15 cellular contexts compared by ENCODE assay signal in the genomic region with DNA sequence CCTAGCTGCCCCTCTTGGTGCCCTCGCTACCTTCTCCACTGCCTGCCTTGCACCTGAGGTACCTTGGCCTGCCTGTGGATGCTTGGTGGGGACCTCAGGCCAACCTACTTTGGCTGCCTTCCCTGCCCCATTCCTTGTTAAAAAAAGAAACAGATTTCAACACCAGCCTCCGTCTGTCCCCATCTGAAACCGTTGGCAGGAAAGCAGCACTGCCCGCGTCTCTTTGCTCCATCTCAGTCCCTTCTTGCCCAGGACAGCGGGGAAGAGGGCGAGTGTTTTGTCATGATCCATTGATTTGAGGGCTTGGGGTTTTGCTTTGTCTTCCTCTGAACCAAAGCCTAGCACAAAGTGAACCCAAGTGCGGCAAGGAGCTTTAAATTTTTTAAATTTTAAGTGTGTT. TPM values are rescaled to one million over a fixed set of nuclear protein-coding genes. Genes with fewer than 3 reads are reported as not detected.
DNase-seq lines count a peak whose midpoint lies in the region; ATAC-seq and TF ChIP-seq lines count a peak whose summit lies in the region.
"Had no signal": no experiment of that assay in that cellular context is flagged by ENCODE, and none has a peak within 500 bp of the region (broad histone marks: within the 10 kb centered on the region; RNA-seq: fewer than 3 reads in every experiment).

No MANE protein-coding gene starts in this region.

- H3K79me2 ChIP-seq in OCI-LY1 (ENCODE audit: insufficient read depth, low read length) (peaks cover 19% of the 10 kb centered on the region), parathyroid adenoma (peaks cover 24% of the 10 kb centered on the region)

- H3K9ac ChIP-seq in OCI-LY1 (ENCODE audit: low read length) (peak overlapping the region; percentile 6; the same call in 1 of the 2 replicates), parathyroid adenoma (no peak overlapping the region)

- intact Hi-C loops in Caco-2 (cut with micrococcal nuclease; ENCODE audit: unreplicated experiment): no loop called here
- intact Hi-C loops in esophagus squamous epithelium (cut with DNase I): no loop called here

- H3K27ac ChIP-seq in OCI-LY1 (ENCODE audit: low read depth, low read length, poor library complexity, severe bottlenecking) (peak overlapping the region; percentile 93), esophagus squamous epithelium (peak overlapping the region in 3 of 4 donors; percentile 78 to 84 (median 83)), parathyroid adenoma (peak overlapping the region; percentile 31)
- H3K27ac ChIP-seq: PC-9 had no signal

- H3F3A ChIP-seq in OCI-LY1 (ENCODE audit: insufficient read depth, low read length): 0 out of 2 replicates have a peak, but pooled peaks cover 4% of the 10 kb centered on the region

- peaks cover 39% of the 10 kb centered on the region for H3K36me3 Mint-ChIP-seq in Caco-2 (ENCODE audit: insufficient read depth, unreplicated experiment)

- no peak overlapping the region for H3K4me3 Mint-ChIP-seq in Caco-2 (ENCODE audit: unreplicated experiment)
- H3K4me3 Mint-ChIP-seq: T-helper 17 cell had no signal

- POLR2A ChIA-PET in Caco-2 (lab: Charles Lee): interaction anchor here (0.6 kb wide), 1 partner anchor 30 kb away, joined by 4 read pairs; no protein-coding TSS in a partner anchor

- no peaks in the 10 kb centered on the region for H3K9me2 ChIP-seq in OCI-LY1 (ENCODE audit: low read depth, low read length)

- no peaks in the 10 kb centered on the region for H3K9me3 Mint-ChIP-seq in Caco-2 (ENCODE audit: unreplicated experiment)

- H2AFZ ChIP-seq in OCI-LY1 (ENCODE audit: low read length): no peak overlapping the region
- peak overlapping the region; percentile 24 for H2AFZ ChIP-seq in parathyroid adenoma
- H2AFZ ChIP-seq: PC-9 had no signal

- peaks cover 20% of the 10 kb centered on the region for H3K4me1 Mint-ChIP-seq in Caco-2 (ENCODE audit: low read depth, unreplicated experiment)

- H3K4me1 ChIP-seq in Caco-2 (peaks cover 64% of the 10 kb centered on the region), OCI-LY1 (ENCODE audit: insufficient read depth, low read length, severe bottlenecking) (peaks cover 79% of the 10 kb centered on the region), esophagus squamous epithelium (peaks cover 42 to 92% (median 46%) of the 10 kb centered on the region in 3 donors), parathyroid adenoma (peaks cover 26% of the 10 kb centered on the region)
- H3K4me1 ChIP-seq: BE2C had no signal

- no peaks in the 10 kb centered on the region for H4K20me1 ChIP-seq in OCI-LY1 (ENCODE audit: insufficient read depth, low read length)

- H3K9me3 ChIP-seq in Caco-2 (no peaks in the 10 kb centered on the region), OCI-LY1 (ENCODE audit: low read length) (no peaks in the 10 kb centered on the region), esophagus squamous epithelium (no peaks in the 10 kb centered on the region), parathyroid adenoma (ENCODE audit: control insufficient read depth, low read length) (no peaks in the 10 kb centered on the region)
- H3K9me3 ChIP-seq: BE2C had no signal

- no TSS peak for BruUV-seq in Caco-2 (replicated peaks; lab: Mats Ljungman, UMichigan)

- H3K4me2 ChIP-seq in OCI-LY1 (ENCODE audit: low read length): no peak overlapping the region; the same call in 1 of the 2 replicates
- H3K4me2 ChIP-seq in parathyroid adenoma (ENCODE audit: low read length): no peak overlapping the region
- H3K4me2 ChIP-seq: PC-9 had no signal

- 80 to 91% methylated on average over 6 to 7 of the region's 8 CpGs for WGBS in esophagus squamous epithelium, 2 donors

- TF ChIP-seq CTCF in Caco-2 (IDR thresholded peaks at IDR 0.05; ENCODE audit: insufficient read depth in 1 of 2, low read depth in 1 of 2, low read length in 1 of 2, severe bottlenecking in 1 of 2, unreplicated experiment in 1 of 2) (no peak), OCI-LY1 (IDR thresholded peaks at IDR 0.05; ENCODE audit: low read length) (no peak), esophagus squamous epithelium (IDR thresholded peaks at IDR 0.05) (no peak), parathyroid adenoma (IDR thresholded peaks at IDR 0.05) (no peak), GM10266 (IDR thresholded peaks at IDR 0.05; ENCODE audit: control insufficient read depth, insufficient read depth, low read depth, missing control alignments) (no peak)

- H3K36me3 ChIP-seq in Caco-2 (ENCODE audit: control insufficient read depth, insufficient read depth, low read length): peaks cover 5% of the 10 kb centered on the region
- peaks cover 58% of the 10 kb centered on the region for H3K36me3 ChIP-seq in OCI-LY1 (ENCODE audit: insufficient read depth, low read length)
- H3K36me3 ChIP-seq in esophagus squamous epithelium: peaks cover 0 to 60% (median 5%) of the 10 kb centered on the region in 3 donors
- no peaks in the 10 kb centered on the region for H3K36me3 ChIP-seq in parathyroid adenoma (ENCODE audit: control insufficient read depth, insufficient read depth, low read length)

- ATAC-seq in HG02642 (IDR thresholded peaks at IDR 0.05; ENCODE audit: poor library complexity, unreplicated experiment): no peak
- ATAC-seq: T-helper 17 cell had no signal

- no peak for TF ChIP-seq POLR2A in esophagus squamous epithelium (IDR thresholded peaks at IDR 0.05)

- H3K4me3 ChIP-seq in Caco-2 (ENCODE audit: low read depth, low read length) (no peak overlapping the region), OCI-LY1 (ENCODE audit: low read depth, low read length, poor library complexity, severe bottlenecking) (no peak overlapping the region), esophagus squamous epithelium (no peak overlapping the region), parathyroid adenoma (ENCODE audit: low read depth, low read length) (no peak overlapping the region)
- H3K4me3 ChIP-seq: PC-9 had no signal

- peak overlapping the region; percentile 95 for H3K27ac Mint-ChIP-seq in Caco-2 (ENCODE audit: unreplicated experiment)
- H3K27ac Mint-ChIP-seq: T-helper 17 cell had no signal

- H3K27me3 ChIP-seq in Caco-2 (replicated peaks; ENCODE audit: control insufficient read depth, insufficient read depth, low read length) (no peaks in the 10 kb centered on the region), OCI-LY1 (ENCODE audit: insufficient read depth, low read length) (no peaks in the 10 kb centered on the region), esophagus squamous epithelium (no peaks in the 10 kb centered on the region), parathyroid adenoma (ENCODE audit: control insufficient read depth, insufficient read depth, low read length) (no peaks in the 10 kb centered on the region)
- H3K27me3 ChIP-seq: BE2C had no signal

- CTCF ChIA-PET in Caco-2 (lab: Charles Lee): interaction anchor here (0.5 kb wide), 1 partner anchor 30 kb away, joined by 4 read pairs; no protein-coding TSS in a partner anchor

- DNase-seq in Caco-2 (no peak), esophagus squamous epithelium (lab: John Stamatoyannopoulos, UW) (no peak), NCI-H2107 (lab: John Stamatoyannopoulos, UW) (no peak), NCI-H2171 treated with DMSO at 0.1 percent for 48 hours (lab: John Stamatoyannopoulos, UW) (no peak), GM10266 (ENCODE audit: extremely low spot score) (no peak)
- DNase-seq: activated gamma-delta T cell; BE2C; GDM1; H7; PC-9; stimulated activated CD4-positive, alpha-beta T cell treated with anti-CD3 and anti-CD28 coated beads, Interleukin-2, amount 100 ng/mL, for 24 hours; T-helper 17 cell had no signal

- no peaks in the 10 kb centered on the region for H3K27me3 Mint-ChIP-seq in Caco-2 (ENCODE audit: insufficient read depth, unreplicated experiment)
- H3K27me3 Mint-ChIP-seq: T-helper 17 cell had no signal

RNA-seq across cellular contexts. Expression of gene TPCN1, which starts 5.9 kb away (rescaled TPM):
- total RNA-seq in Caco-2 (2022) (54.4 and 55.9 TPM in 2 replicates), esophagus squamous epithelium (10 to 100 TPM; 15.5 to 48.8 (median 34.5) TPM)

RNA-seq across cellular contexts. Expression of gene RITA1, which starts 41.6 kb away (rescaled TPM):
- total RNA-seq in Caco-2 (2022) (32.7 and 33.6 TPM in 2 replicates), esophagus squamous epithelium (10 to 100 TPM; 17.0 to 30.0 (median 20.3) TPM)

RNA-seq across cellular contexts. Expression of gene DDX54, which starts 41.9 kb away (rescaled TPM):
- 101 and 110 TPM in 2 replicates for total RNA-seq in Caco-2 (2022)
- total RNA-seq in esophagus squamous epithelium: 10 to 100 TPM; 35.3 to 80.5 (median 65.2) TPM

Comparison
In these comparisons a context has a peak if more than half of its experiments do, and no peak if none do; other contexts are left out.
1. H3K27ac ChIP-seq: peak in every context shown above with its lines; median percentile 93 in OCI-LY1; 83 in esophagus squamous epithelium; 31 in parathyroid adenoma.